ENCODE assay signal across 8 cellular contexts in genomic region chr6:166998256-166999144, GRCh38.
A peak's percentile ranks its signal among the peaks of the same experiment; 100 is the strongest.
DNase-seq lines count a peak whose midpoint lies in the region; ATAC-seq and TF ChIP-seq lines count a peak whose summit lies in the region.

No MANE protein-coding gene starts in this region.

- POLR2A ChIA-PET in HEK293 (lab: Yijun Ruan, JAX) = interaction anchor here (0.6 to 2.6 kb wide), 12 partner anchors 10 to 846 kb away, joined by 3 to 29 read pairs (median 4); partner anchors contain the start of genes RNASET2 and RPS6KA2

- peak; percentile 5 for ATAC-seq in GM18505 (IDR thresholded peaks at IDR 0.05; ENCODE audit: unreplicated experiment)

- H3K9me3 ChIP-seq in HEK293 (ENCODE audit: control insufficient read depth, insufficient read depth, low read depth, low read length) = no peaks in the 10 kb centered on the region
- H3K9me3 ChIP-seq in adipocyte (ENCODE audit: control insufficient read depth, low read length) = no peaks in the 10 kb centered on the region
- no peaks in the 10 kb centered on the region for H3K9me3 ChIP-seq in iPS-18c (ENCODE audit: control insufficient read depth, insufficient read depth, low read length)

- TF ChIP-seq CTCF in HEK293 (tag by site-specific recombination; IDR thresholded peaks at IDR 0.05) = 0 out of 2 replicates have a peak, but pooled peaks have one; percentile 23

- DNase-seq in NCI-H69 (lab: John Stamatoyannopoulos, UW) (peak; percentile 64), adipocyte (ENCODE audit: low read depth) (peak; percentile 69), dedifferentiated amniotic fluid mesenchymal stem cell (ENCODE audit: extremely low spot score) (no peak), SIG-M5 (lab: John Stamatoyannopoulos, UW) (no peak)
- DNase-seq in stimulated activated CD4-positive, alpha-beta T cell treated with anti-CD3 and anti-CD28 coated beads, Interleukin-4, amount 100 ng/mL, for 1 hour = peak; percentile 15

- peak overlapping the region; percentile 98 for H3K4me3 ChIP-seq in HEK293 (ENCODE audit: low read depth, low read length)
- peak overlapping the region; percentile 90 for H3K4me3 ChIP-seq in adipocyte (ENCODE audit: low read length)
- peak overlapping the region; percentile 87 for H3K4me3 ChIP-seq in iPS-18c (ENCODE audit: insufficient read depth, low read depth, low read length)

- CTCF ChIA-PET in HEK293 (lab: Yijun Ruan, JAX) = interaction anchor here (0.9 to 1.9 kb wide), 2 partner anchors 9 to 22 kb away, joined by 3 to 6 read pairs; no protein-coding TSS in a partner anchor

- H3K9ac ChIP-seq in adipocyte (ENCODE audit: low read length) = peak overlapping the region; percentile 78

- TF ChIP-seq POLR2A in GM18505 (IDR thresholded peaks at IDR 0.05; ENCODE audit: borderline replicate concordance, extremely low read depth, insufficient read depth, insufficient read length) = peak; percentile 54

- H3K36me3 ChIP-seq in HEK293 (ENCODE audit: control insufficient read depth in 2 of 2, insufficient read depth in 1 of 2, low read length in 2 of 2) (peaks cover 9 to 61% of the 10 kb centered on the region in 2 experiments; a peak in 2 of 3 replicates), adipocyte (ENCODE audit: control insufficient read depth, insufficient read depth, low read length, severe bottlenecking) (no peaks in the 10 kb centered on the region)

- H3K4me1 ChIP-seq in HEK293 (ENCODE audit: control insufficient read depth, insufficient read depth, low read length) (peaks cover 5% of the 10 kb centered on the region), adipocyte (ENCODE audit: control insufficient read depth, insufficient read depth, low read length) (peaks cover 10% of the 10 kb centered on the region)

- no peaks in the 10 kb centered on the region for H3K27me3 ChIP-seq in adipocyte (replicated peaks; ENCODE audit: control insufficient read depth, insufficient read depth, low read length)

- H3K27ac ChIP-seq in HEK293 (ENCODE audit: extremely low read depth, low read depth, low read length) = peak overlapping the region; percentile 80

TF ChIP-seq in HEK293, 187 proteins besides CTCF, POLR2A, EP300 and RAD21 (continues in another document):
- TF ChIP-seq ZNF623 (tag by site-specific recombination; IDR thresholded peaks at IDR 0.05) = no peak
- peak; percentile 19; the same call in 1 of the 2 replicates for TF ChIP-seq YY1 (tag by site-specific recombination; IDR thresholded peaks at IDR 0.05)
- no peak for TF ChIP-seq ZBTB44 (tag by site-specific recombination; IDR thresholded peaks at IDR 0.05)
- no peak for TF ChIP-seq PRDM2 (tag by site-specific recombination; IDR thresholded peaks at IDR 0.05; ENCODE audit: borderline replicate concordance)
- peak; percentile 96 for TF ChIP-seq ZNF335 (tag by site-specific recombination; conservative IDR thresholded peaks at IDR 0.05)
- TF ChIP-seq HOXA7 (CRISPR knock-in tag; IDR thresholded peaks at IDR 0.05; ENCODE audit: borderline replicate concordance) = no peak
- no peak for TF ChIP-seq INSM2 (tag by site-specific recombination; IDR thresholded peaks at IDR 0.05)
- TF ChIP-seq MZF1 (tag by site-specific recombination; IDR thresholded peaks at IDR 0.05; ENCODE audit: borderline replicate concordance) = no peak
- no peak for TF ChIP-seq ZNF10 (tag by site-specific recombination; IDR thresholded peaks at IDR 0.05)
- no peak for TF ChIP-seq AEBP2 (tag by site-specific recombination; IDR thresholded peaks at IDR 0.05; ENCODE audit: borderline replicate concordance)
- peak; percentile 57 for TF ChIP-seq ZNF341 (tag by site-specific recombination; IDR thresholded peaks at IDR 0.05; ENCODE audit: low read depth)
- no peak for TF ChIP-seq SALL2 (tag by site-specific recombination; IDR thresholded peaks at IDR 0.05; ENCODE audit: borderline replicate concordance)
- TF ChIP-seq PRDM1 (tag by site-specific recombination; IDR thresholded peaks at IDR 0.05) = no peak
- TF ChIP-seq ZNF580 (tag by site-specific recombination; IDR thresholded peaks at IDR 0.05) = no peak
- no peak for TF ChIP-seq SETDB1 (IDR thresholded peaks at IDR 0.05; ENCODE audit: insufficient read length, low read length)
- 0 out of 2 replicates have a peak, but pooled peaks have one; percentile 29 for TF ChIP-seq HOXD13 (CRISPR knock-in tag; IDR thresholded peaks at IDR 0.05; ENCODE audit: borderline replicate concordance)
- TF ChIP-seq ZNF629 (tag by site-specific recombination; IDR thresholded peaks at IDR 0.05) = no peak
- no peak for TF ChIP-seq ZNF211 (tag by site-specific recombination; IDR thresholded peaks at IDR 0.05; ENCODE audit: low read depth)

Comparison
In these comparisons a context has a peak if more than half of its experiments do, and no peak if none do; other contexts are left out.
1. DNase-seq: peak in NCI-H69 (single experiment), adipocyte (single experiment) and stimulated activated CD4-positive, alpha-beta T cell treated with anti-CD3 and anti-CD28 coated beads, Interleukin-4, amount 100 ng/mL, for 1 hour (single experiment); none in dedifferentiated amniotic fluid mesenchymal stem cell (single experiment) and SIG-M5 (single experiment).
2. Peak in every context shown above with its lines, with median percentiles within 50 percentile points of each other: H3K4me3 ChIP-seq.